In the genomic region with DNA sequence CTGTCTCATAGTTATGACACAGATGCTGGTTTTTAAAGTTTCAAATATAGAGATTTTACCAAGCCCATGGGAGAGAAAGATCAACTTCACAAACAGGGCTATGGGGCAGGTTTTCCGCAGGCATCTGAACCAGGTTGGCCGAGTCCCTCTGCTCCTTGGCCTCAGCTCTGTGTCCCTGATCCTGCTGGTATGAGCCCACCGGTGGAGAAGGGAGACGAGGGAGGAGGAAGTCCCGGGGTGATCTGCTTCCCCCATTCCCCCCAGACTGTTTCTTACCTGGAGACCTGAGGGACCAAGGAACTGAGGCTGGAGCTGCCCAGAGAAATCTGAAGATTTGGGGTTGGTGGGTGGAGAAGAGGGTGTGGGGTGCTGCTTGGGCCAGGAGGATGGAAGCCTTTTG, we compare ENCODE assay signal across 17 cellular contexts. TPM values are rescaled to one million over a fixed set of nuclear protein-coding genes. Genes with fewer than 3 reads are reported as not detected.
DNase-seq lines count a peak whose midpoint lies in the region; FAIRE-seq and TF ChIP-seq lines count a peak whose summit lies in the region.
"Had no signal": no experiment of that assay in that cellular context is flagged by ENCODE, and none has a peak within 500 bp of the region (broad histone marks: within the 10 kb centered on the region; RNA-seq: fewer than 3 reads in every experiment).

No MANE protein-coding gene starts in this region.

- TF ChIP-seq POLR2A in H54 (IDR thresholded peaks at IDR 0.05; ENCODE audit: low read depth, low read length), result no peak

- no peak overlapping the region for H3K4me3 Mint-ChIP-seq in activated naive CD4-positive, alpha-beta T cell treated with anti-CD3 and anti-CD28 coated beads, Interleukin-2, amount 10 ng/mL, durations not matched to agents 7 days and 5 days
- H3K4me3 Mint-ChIP-seq in type B pancreatic cell, result no peak overlapping the region
- H3K4me3 Mint-ChIP-seq: activated CD4-positive, alpha-beta memory T cell treated with anti-CD3 and anti-CD28 coated beads, Interleukin-2, amount 10 ng/mL, durations not matched to agents 7 days and 5 days; mesothelial cell of epicardium had no signal

- no peaks in the 10 kb centered on the region for H3K36me3 Mint-ChIP-seq in activated naive CD4-positive, alpha-beta T cell treated with anti-CD3 and anti-CD28 coated beads, Interleukin-2, amount 10 ng/mL, durations not matched to agents 7 days and 5 days
- H3K36me3 Mint-ChIP-seq in type B pancreatic cell, result no peaks in the 10 kb centered on the region
- H3K36me3 Mint-ChIP-seq: mesothelial cell of epicardium had no signal

- no peaks in the 10 kb centered on the region for H3K9me3 ChIP-seq in neutrophil
- H3K9me3 ChIP-seq: breast epithelium had no signal

- H3K9me3 Mint-ChIP-seq in activated naive CD4-positive, alpha-beta T cell treated with anti-CD3 and anti-CD28 coated beads, Interleukin-2, amount 10 ng/mL, durations not matched to agents 7 days and 5 days, result no peaks in the 10 kb centered on the region
- no peaks in the 10 kb centered on the region for H3K9me3 Mint-ChIP-seq in type B pancreatic cell
- H3K9me3 Mint-ChIP-seq: activated CD4-positive, alpha-beta memory T cell treated with anti-CD3 and anti-CD28 coated beads, Interleukin-2, amount 10 ng/mL, durations not matched to agents 7 days and 5 days; mesothelial cell of epicardium had no signal

- peak overlapping the region; percentile 49 for H3K27ac Mint-ChIP-seq in activated naive CD4-positive, alpha-beta T cell treated with anti-CD3 and anti-CD28 coated beads, Interleukin-2, amount 10 ng/mL, durations not matched to agents 7 days and 5 days
- no peak overlapping the region for H3K27ac Mint-ChIP-seq in type B pancreatic cell
- H3K27ac Mint-ChIP-seq: mesothelial cell of epicardium had no signal

- CTCF ChIA-PET in activated naive CD4-positive, alpha-beta T cell treated with anti-CD3 and anti-CD28 coated beads, Interleukin-2, amount 10 ng/mL, durations not matched to agents 7 days and 5 days (lab: Charles Lee), result interaction anchor here (1.6 to 13.0 kb wide), 6 partner anchors 9 to 67 kb away, joined by 9 to 189 read pairs (median 60); a partner anchor contains a TSS

- H3K4me3 ChIP-seq in neutrophil (ENCODE audit: low read depth in 1 of 2, low read length in 1 of 2), result no peak overlapping the region
- H3K4me3 ChIP-seq: breast epithelium had no signal

- H3K27ac ChIP-seq in cingulate gyrus (ENCODE audit: low read depth, low read length) (peak overlapping the region; percentile 96), neutrophil (peak overlapping the region; percentile 88)

- H3K27me3 ChIP-seq in neutrophil, result no peaks in the 10 kb centered on the region
- H3K27me3 ChIP-seq: breast epithelium had no signal

- no peak for FAIRE-seq in H54 (lab: Jason Lieb, UNC)
- FAIRE-seq: GM18507 had no signal

- peaks cover 74% of the 10 kb centered on the region for H3K4me1 Mint-ChIP-seq in activated naive CD4-positive, alpha-beta T cell treated with anti-CD3 and anti-CD28 coated beads, Interleukin-2, amount 10 ng/mL, durations not matched to agents 7 days and 5 days
- H3K4me1 Mint-ChIP-seq in type B pancreatic cell (ENCODE audit: unreplicated experiment), result peaks cover 30% of the 10 kb centered on the region

- TF ChIP-seq CTCF in neutrophil (IDR thresholded peaks at IDR 0.05) (no peak), type B pancreatic cell (conservative IDR thresholded peaks at IDR 0.05) (no peak)

- DNase-seq in activated naive CD4-positive, alpha-beta T cell treated with anti-CD3 and anti-CD28 coated beads, Interleukin-2, amount 10 ng/mL, durations not matched to agents 7 days and 5 days, result no peak
- no peak for DNase-seq in activated naive CD4-positive, alpha-beta T cell (lab: John Stamatoyannopoulos, UW)
- peak; percentile 52 for DNase-seq in type B pancreatic cell (ENCODE audit: extremely low spot score, unreplicated experiment)
- no peak for DNase-seq in retina
- no peak for DNase-seq in H54 (ENCODE audit: insufficient read length, low spot score)
- DNase-seq in globus pallidus (ENCODE audit: low spot score), result no peak
- DNase-seq: activated CD4-positive, alpha-beta memory T cell treated with anti-CD3 and anti-CD28 coated beads, Interleukin-2, amount 10 ng/mL, durations not matched to agents 7 days and 5 days; activated gamma-delta T cell; effector memory CD4-positive, alpha-beta T cell; foreskin fibroblast; NCI-H1048; NCI-H82 had no signal

- H3K36me3 ChIP-seq in neutrophil, result no peaks in the 10 kb centered on the region
- H3K36me3 ChIP-seq: breast epithelium had no signal

- peaks cover 85 to 86% of the 10 kb centered on the region in 2 experiments for H3K4me1 ChIP-seq in neutrophil (ENCODE audit: control insufficient read depth in 1 of 2, insufficient read depth in 1 of 2, low read depth in 1 of 2, low read length in 1 of 2)

- H3K27me3 Mint-ChIP-seq in activated naive CD4-positive, alpha-beta T cell treated with anti-CD3 and anti-CD28 coated beads, Interleukin-2, amount 10 ng/mL, durations not matched to agents 7 days and 5 days, result no peaks in the 10 kb centered on the region
- H3K27me3 Mint-ChIP-seq in type B pancreatic cell, result no peaks in the 10 kb centered on the region
- H3K27me3 Mint-ChIP-seq: activated CD4-positive, alpha-beta memory T cell treated with anti-CD3 and anti-CD28 coated beads, Interleukin-2, amount 10 ng/mL, durations not matched to agents 7 days and 5 days had no signal

RNA-seq across cellular contexts. Expression of a gene that starts 28.9 kb away (rescaled TPM):
- total RNA-seq in type B pancreatic cell (ENCODE audit: low replicate concordance), result 49.8 and 147 TPM in 2 replicates

RNA-seq across cellular contexts. Expression of a gene that starts 46.9 kb away (rescaled TPM):
- total RNA-seq in type B pancreatic cell (ENCODE audit: low replicate concordance), result not detected in 2 replicates
